8 cellular contexts compared by ENCODE assay signal in genomic region chr21:26842976-26843911, GRCh38. TPM values are rescaled to one million over a fixed set of nuclear protein-coding genes. Genes with fewer than 3 reads are reported as not detected.
A peak's percentile ranks its signal among the peaks of the same experiment; 100 is the strongest.
DNase-seq lines count a peak whose midpoint lies in the region; ATAC-seq and TF ChIP-seq lines count a peak whose summit lies in the region.

No MANE protein-coding gene starts in this region.

- intact Hi-C loops in transverse colon (cut with DNase I; ENCODE audit: low total_unique reads) = loop anchor here (5.0 kb wide), 1 partner anchor 1899 kb away; no protein-coding TSS in a partner anchor

- no peaks in the 10 kb centered on the region for H3K9me3 ChIP-seq in transverse colon

- DNase-seq in Caki2 (ENCODE audit: low read depth) (peak; percentile 91), WTC11 (ENCODE audit: low spot score) (peak; percentile 81), fibroblast of gingiva (ENCODE audit: low read depth) (peak; percentile 97), mucosa of gallbladder (ENCODE audit: low spot score) (peak; percentile 93), transverse colon (peak; percentile 87), DMS153 (lab: John Stamatoyannopoulos, UW) (no peak)

- peak overlapping the region; percentile 25 for H3K4me2 ChIP-seq in KMS-11

- no peak overlapping the region for H3K27ac ChIP-seq in KMS-11
- H3K27ac ChIP-seq in transverse colon = peak overlapping the region; percentile 81 to 94 (median 92)

- no peaks in the 10 kb centered on the region for H3K9me3 Mint-ChIP-seq in WTC11

- no peaks in the 10 kb centered on the region for H3K4me1 ChIP-seq in KMS-11 (ENCODE audit: low read depth, poor library complexity, severe bottlenecking)
- peaks cover 0 to 49% (median 37%) of the 10 kb centered on the region in 4 donors for H3K4me1 ChIP-seq in transverse colon

- TF ChIP-seq POLR2A in transverse colon (IDR thresholded peaks at IDR 0.05) = no peak

- 0 to 7% methylated on average over 18 to 32 of the region's 33 CpGs for WGBS in transverse colon (ENCODE audit: low coverage in 1 of 2), 2 donors

- H4K20me1 ChIP-seq in KMS-11 (ENCODE audit: insufficient read depth) = no peaks in the 10 kb centered on the region

- H3K9ac ChIP-seq in KMS-11 = no peak overlapping the region

- no peak for TF ChIP-seq EP300 in transverse colon (IDR thresholded peaks at IDR 0.05; ENCODE audit: low read depth)

- peaks cover 7% of the 10 kb centered on the region for H3K27me3 Mint-ChIP-seq in WTC11 (ENCODE audit: low read depth)

- no peak overlapping the region for H3K4me3 ChIP-seq in KMS-11 (IDR thresholded peaks at IDR 0.05; ENCODE audit: insufficient read depth, low read depth, low read length)
- H3K4me3 ChIP-seq in transverse colon = peak overlapping the region; percentile 37 to 67 (median 57)

- H3K27me3 ChIP-seq in KMS-11 (ENCODE audit: insufficient read depth, low read depth) (no peaks in the 10 kb centered on the region), transverse colon (peaks cover 60% of the 10 kb centered on the region)

- peaks cover 42% of the 10 kb centered on the region for H3K36me3 Mint-ChIP-seq in WTC11

- H3K27ac Mint-ChIP-seq in WTC11 = peak overlapping the region; percentile 98

- peak overlapping the region; percentile 88; the same call in 1 of the 2 replicates for H2AFZ ChIP-seq in KMS-11 (ENCODE audit: low read depth)

- no peaks in the 10 kb centered on the region for H3K79me2 ChIP-seq in KMS-11 (ENCODE audit: insufficient read depth, low read depth)

- no peak; the same call in 1 of the 2 replicates for TF ChIP-seq CTCF in KMS-11 (conservative IDR thresholded peaks at IDR 0.05; ENCODE audit: low read depth, low read length)
- no peak for TF ChIP-seq CTCF in WTC11 (IDR thresholded peaks at IDR 0.05)
- TF ChIP-seq CTCF in transverse colon (IDR thresholded peaks at IDR 0.05) = peak in 4 of 5 experiments; percentile 15 to 25 (median 20)

- CTCF ChIA-PET in WTC11 (lab: Charles Lee) = interaction anchor here (1.4 to 1.5 kb wide), 2 partner anchors 74 to 370 kb away, joined by 4 to 7 read pairs; no protein-coding TSS in a partner anchor

- peak overlapping the region; percentile 89 for H3K4me3 Mint-ChIP-seq in WTC11

- in situ Hi-C loops in Caki2 (cut with HindIII; ENCODE audit: low pct_unique_long_range_greater_than_20kb, low sequenced_read_pairs) = no loop called here
- in situ Hi-C loops in transverse colon (cut with MboI; ENCODE audit: low pct_ligation_motif_present in 1 of 4, low pct_unique_long_range_greater_than_20kb in 1 of 4, low sequenced_read_pairs in 3 of 4) = loop anchor here in 1 of 4 donors (25.0 kb wide), 1 partner anchor 1219 kb away; no protein-coding TSS in a partner anchor

- POLR2A ChIA-PET in WTC11 (lab: Charles Lee) = interaction anchor here (1.3 kb wide), 1 partner anchor 9 kb away, joined by 7 read pairs; no protein-coding TSS in a partner anchor

- peaks cover 30% of the 10 kb centered on the region for H3K4me1 Mint-ChIP-seq in WTC11

- ATAC-seq in WTC11 = peak; percentile 20
- no peak for ATAC-seq in GM19452 (IDR thresholded peaks at IDR 0.05; ENCODE audit: unreplicated experiment)

- H3K36me3 ChIP-seq in KMS-11 (ENCODE audit: insufficient read depth) = no peaks in the 10 kb centered on the region
- peaks cover 0 to 9% (median 3%) of the 10 kb centered on the region in 4 donors for H3K36me3 ChIP-seq in transverse colon

TF ChIP-seq in WTC11, 78 proteins besides CTCF, POLR2A, EP300 and RAD21 (continues in another document):
- TF ChIP-seq, protein P1, sequence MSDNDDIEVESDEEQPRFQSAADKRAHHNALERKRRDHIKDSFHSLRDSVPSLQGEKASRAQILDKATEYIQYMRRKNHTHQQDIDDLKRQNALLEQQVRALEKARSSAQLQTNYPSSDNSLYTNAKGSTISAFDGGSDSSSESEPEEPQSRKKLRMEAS (CRISPR knock-in tag; IDR thresholded peaks at IDR 0.05) = peak; percentile 74
- TF ChIP-seq, protein P2, sequence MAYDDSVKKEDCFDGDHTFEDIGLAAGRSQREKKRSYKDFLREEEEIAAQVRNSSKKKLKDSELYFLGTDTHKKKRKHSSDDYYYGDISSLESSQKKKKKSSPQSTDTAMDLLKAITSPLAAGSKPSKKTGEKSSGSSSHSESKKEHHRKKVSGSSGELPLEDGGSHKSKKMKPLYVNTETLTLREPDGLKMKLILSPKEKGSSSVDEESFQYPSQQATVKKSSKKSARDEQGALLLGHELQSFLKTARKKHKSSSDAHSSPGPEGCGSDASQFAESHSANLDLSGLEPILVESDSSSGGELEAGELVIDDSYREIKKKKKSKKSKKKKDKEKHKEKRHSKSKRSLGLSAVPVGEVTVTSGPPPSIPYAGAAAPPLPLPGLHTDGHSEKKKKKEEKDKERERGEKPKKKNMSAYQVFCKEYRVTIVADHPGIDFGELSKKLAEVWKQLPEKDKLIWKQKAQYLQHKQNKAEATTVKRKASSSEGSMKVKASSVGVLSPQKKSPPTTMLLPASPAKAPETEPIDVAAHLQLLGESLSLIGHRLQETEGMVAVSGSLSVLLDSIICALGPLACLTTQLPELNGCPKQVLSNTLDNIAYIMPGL (CRISPR knock-in tag; IDR thresholded peaks at IDR 0.05) = no peak
- TF ChIP-seq TEAD1 (CRISPR knock-in tag; IDR thresholded peaks at IDR 0.05) = 0 out of 2 replicates have a peak, but pooled peaks have one; percentile 21
- TF ChIP-seq NFATC4 (CRISPR knock-in tag; IDR thresholded peaks at IDR 0.05) = 0 out of 2 replicates have a peak, but pooled peaks have one; percentile 28
- no peak for TF ChIP-seq JAZF1 (CRISPR knock-in tag; IDR thresholded peaks at IDR 0.05)
- TF ChIP-seq, protein P3, sequence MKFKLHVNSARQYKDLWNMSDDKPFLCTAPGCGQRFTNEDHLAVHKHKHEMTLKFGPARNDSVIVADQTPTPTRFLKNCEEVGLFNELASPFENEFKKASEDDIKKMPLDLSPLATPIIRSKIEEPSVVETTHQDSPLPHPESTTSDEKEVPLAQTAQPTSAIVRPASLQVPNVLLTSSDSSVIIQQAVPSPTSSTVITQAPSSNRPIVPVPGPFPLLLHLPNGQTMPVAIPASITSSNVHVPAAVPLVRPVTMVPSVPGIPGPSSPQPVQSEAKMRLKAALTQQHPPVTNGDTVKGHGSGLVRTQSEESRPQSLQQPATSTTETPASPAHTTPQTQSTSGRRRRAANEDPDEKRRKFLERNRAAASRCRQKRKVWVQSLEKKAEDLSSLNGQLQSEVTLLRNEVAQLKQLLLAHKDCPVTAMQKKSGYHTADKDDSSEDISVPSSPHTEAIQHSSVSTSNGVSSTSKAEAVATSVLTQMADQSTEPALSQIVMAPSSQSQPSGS (CRISPR knock-in tag; IDR thresholded peaks at IDR 0.05; ENCODE audit: borderline replicate concordance, low read depth) = no peak
- no peak for TF ChIP-seq ZBTB21 (CRISPR knock-in tag; IDR thresholded peaks at IDR 0.05; ENCODE audit: borderline replicate concordance)
- TF ChIP-seq FOXP4 (CRISPR knock-in tag; IDR thresholded peaks at IDR 0.05) = 0 out of 2 replicates have a peak, but pooled peaks have one; percentile 21
- 0 out of 2 replicates have a peak, but pooled peaks have one; percentile 59 for TF ChIP-seq JUN (CRISPR knock-in tag; IDR thresholded peaks at IDR 0.05)
- no peak for TF ChIP-seq ZNF396 (CRISPR knock-in tag; IDR thresholded peaks at IDR 0.05; ENCODE audit: borderline replicate concordance)
- no peak for TF ChIP-seq KAT7 (CRISPR knock-in tag; IDR thresholded peaks at IDR 0.05; ENCODE audit: borderline replicate concordance)
- TF ChIP-seq ZNF416 (CRISPR knock-in tag; IDR thresholded peaks at IDR 0.05) = no peak
- no peak for TF ChIP-seq HMGA2 (CRISPR knock-in tag; IDR thresholded peaks at IDR 0.05)
- TF ChIP-seq CREB1 (CRISPR knock-in tag; IDR thresholded peaks at IDR 0.05) = no peak
- TF ChIP-seq, protein P4, sequence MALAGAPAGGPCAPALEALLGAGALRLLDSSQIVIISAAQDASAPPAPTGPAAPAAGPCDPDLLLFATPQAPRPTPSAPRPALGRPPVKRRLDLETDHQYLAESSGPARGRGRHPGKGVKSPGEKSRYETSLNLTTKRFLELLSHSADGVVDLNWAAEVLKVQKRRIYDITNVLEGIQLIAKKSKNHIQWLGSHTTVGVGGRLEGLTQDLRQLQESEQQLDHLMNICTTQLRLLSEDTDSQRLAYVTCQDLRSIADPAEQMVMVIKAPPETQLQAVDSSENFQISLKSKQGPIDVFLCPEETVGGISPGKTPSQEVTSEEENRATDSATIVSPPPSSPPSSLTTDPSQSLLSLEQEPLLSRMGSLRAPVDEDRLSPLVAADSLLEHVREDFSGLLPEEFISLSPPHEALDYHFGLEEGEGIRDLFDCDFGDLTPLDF (CRISPR knock-in tag; IDR thresholded peaks at IDR 0.05) = no peak
- TF ChIP-seq, protein P5, sequence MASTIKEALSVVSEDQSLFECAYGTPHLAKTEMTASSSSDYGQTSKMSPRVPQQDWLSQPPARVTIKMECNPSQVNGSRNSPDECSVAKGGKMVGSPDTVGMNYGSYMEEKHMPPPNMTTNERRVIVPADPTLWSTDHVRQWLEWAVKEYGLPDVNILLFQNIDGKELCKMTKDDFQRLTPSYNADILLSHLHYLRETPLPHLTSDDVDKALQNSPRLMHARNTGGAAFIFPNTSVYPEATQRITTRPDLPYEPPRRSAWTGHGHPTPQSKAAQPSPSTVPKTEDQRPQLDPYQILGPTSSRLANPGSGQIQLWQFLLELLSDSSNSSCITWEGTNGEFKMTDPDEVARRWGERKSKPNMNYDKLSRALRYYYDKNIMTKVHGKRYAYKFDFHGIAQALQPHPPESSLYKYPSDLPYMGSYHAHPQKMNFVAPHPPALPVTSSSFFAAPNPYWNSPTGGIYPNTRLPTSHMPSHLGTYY (CRISPR knock-in tag; IDR thresholded peaks at IDR 0.05) = 0 out of 2 replicates have a peak, but pooled peaks have one; percentile 65

RNA-seq across cellular contexts. Expression of gene ADAMTS1, which starts 2.0 kb away (rescaled TPM):
- 35.1 and 62.5 TPM in 2 replicates for total RNA-seq in Caki2 (2014; rRNA removed; shearing (Covaris generic); ENCODE audit: low replicate concordance)
- total RNA-seq in WTC11 (2021) (16.9 to 35.6 TPM (median 20.4 TPM) in 3 replicates), mucosa of gallbladder (74.7 TPM), transverse colon (10 to 100 TPM; 29.8 to 54.8 (median 44.3) TPM)

Comparison
In these comparisons a context has a peak if more than half of its experiments do, and no peak if none do; other contexts are left out.
1. CTCF ChIP-seq: peak in transverse colon (4 of 5); none in KMS-11 (single experiment) and WTC11 (single experiment).